ENCODE assay signal across 21 cellular contexts in the genomic region with DNA sequence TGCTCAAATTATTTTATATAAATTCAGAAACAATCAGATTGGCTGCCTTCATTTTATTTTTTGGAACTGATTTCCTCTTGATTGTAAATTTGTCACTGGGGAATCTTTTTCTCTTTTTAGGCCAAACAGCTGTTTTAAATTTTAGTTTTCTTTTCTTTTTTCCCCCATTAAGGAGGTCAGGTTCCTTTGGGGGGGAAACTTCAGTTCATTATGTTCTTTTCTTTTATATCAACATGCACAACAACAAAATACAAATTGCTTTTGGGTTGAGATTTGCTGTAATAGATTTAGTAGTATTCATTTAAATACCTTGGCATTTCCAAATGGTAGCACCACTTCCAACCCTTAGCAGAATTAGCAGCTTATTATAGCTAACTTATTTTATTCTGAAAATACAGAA.
DNase-seq lines count a peak whose midpoint lies in the region; ATAC-seq and TF ChIP-seq lines count a peak whose summit lies in the region.
"Had no signal": no experiment of that assay in that cellular context is flagged by ENCODE, and none has a peak within 500 bp of the region (broad histone marks: within the 10 kb centered on the region; RNA-seq: fewer than 3 reads in every experiment).

No MANE protein-coding gene starts in this region.

- peak overlapping the region; percentile 82 for H3K9ac ChIP-seq in adipocyte (ENCODE audit: low read length)
- no peak overlapping the region for H3K9ac ChIP-seq in mammary epithelial cell (ENCODE audit: insufficient read depth, low read length)
- H3K9ac ChIP-seq: BLaER1 treated with 17β-estradiol and CSF1 and Interleukin-3, amounts not matched to agents 10 nM and 100 nM had no signal

- no peak overlapping the region for H3K4me3 ChIP-seq in adipocyte (ENCODE audit: low read length)
- no peak overlapping the region for H3K4me3 ChIP-seq in mammary epithelial cell (replicated peaks in 1 of 3; ENCODE audit: insufficient read depth in 1 of 3, low read depth in 2 of 3, low read length in 3 of 3)
- H3K4me3 ChIP-seq: BLaER1 treated with 17β-estradiol and CSF1 and Interleukin-3, amounts not matched to agents 10 nM and 100 nM; GM12878 had no signal

- no peaks in the 10 kb centered on the region for H4K20me1 ChIP-seq in mammary epithelial cell (ENCODE audit: insufficient read depth, low read length)
- H4K20me1 ChIP-seq: BLaER1 treated with 17β-estradiol and CSF1 and Interleukin-3, amounts not matched to agents 10 nM and 100 nM had no signal

- no peak overlapping the region for H3K27ac ChIP-seq in mammary epithelial cell (ENCODE audit: insufficient read depth, low read depth, low read length)
- H3K27ac ChIP-seq: BLaER1 treated with 17β-estradiol and CSF1 and Interleukin-3, amounts not matched to agents 10 nM and 100 nM; HL-60 had no signal

- ATAC-seq in Right ventricle myocardium superior (ENCODE audit: poor library complexity) (peak; percentile 49), left ventricle myocardium superior (peak; percentile 68)
- ATAC-seq: CD8-positive, alpha-beta T cell; GM12878; HCT116 had no signal

- no peak overlapping the region for H2AFZ ChIP-seq in mammary epithelial cell (ENCODE audit: low read depth, low read length)

- BruUV-seq in mammary epithelial cell (replicated peaks; lab: Mats Ljungman, UMichigan) = no TSS peak

- H3K79me2 ChIP-seq in mammary epithelial cell (ENCODE audit: insufficient read depth, low read length) = no peaks in the 10 kb centered on the region

- no peak overlapping the region for H3K4me2 ChIP-seq in mammary epithelial cell (ENCODE audit: insufficient read depth, low read depth, low read length)
- H3K4me2 ChIP-seq: BLaER1 treated with 17β-estradiol and CSF1 and Interleukin-3, amounts not matched to agents 10 nM and 100 nM had no signal

- no peaks in the 10 kb centered on the region for H3K27me3 ChIP-seq in adipocyte (replicated peaks; ENCODE audit: control insufficient read depth, insufficient read depth, low read length)
- H3K27me3 ChIP-seq in mammary epithelial cell (ENCODE audit: insufficient read depth, low read length) = no peaks in the 10 kb centered on the region
- H3K27me3 ChIP-seq: BLaER1 treated with 17β-estradiol and CSF1 and Interleukin-3, amounts not matched to agents 10 nM and 100 nM had no signal

- intact Hi-C loops in Right ventricle myocardium superior (cut with DNase I) = no loop called here
- intact Hi-C loops in cardiac septum (cut with DNase I) = no loop called here
- intact Hi-C loops in left ventricle myocardium superior (cut with micrococcal nuclease) = no loop called here
- intact Hi-C loops in mammary epithelial cell (cut with micrococcal nuclease) = no loop called here

- dilution Hi-C loops in mammary epithelial cell (cut with HindIII; ENCODE audit: low sequenced_read_pairs) = no loop called here

- CTCF ChIA-PET in mammary epithelial cell (lab: Charles Lee; ENCODE audit: low non-redundant PET) = no interaction called here

- H3K9me3 ChIP-seq in adipocyte (ENCODE audit: control insufficient read depth, low read length) (no peaks in the 10 kb centered on the region), mammary epithelial cell (replicated peaks; ENCODE audit: insufficient read depth, low read length) (no peaks in the 10 kb centered on the region)

- TF ChIP-seq CTCF in mammary epithelial cell (conservative IDR thresholded peaks at IDR 0.05 in 1 of 2, IDR thresholded peaks at IDR 0.05 in 1 of 2; ENCODE audit: extremely low read depth in 1 of 2, insufficient read depth in 1 of 2, low read depth in 1 of 2, low read length in 2 of 2) = no peak

- DNase-seq in Right ventricle myocardium superior (no peak), cardiac septum (ENCODE audit: low spot score) (no peak), adipocyte (ENCODE audit: low read depth) (no peak), left ventricle myocardium superior (no peak), NCI-H446 (lab: John Stamatoyannopoulos, UW) (no peak), kidney glomerular epithelial cell (lab: John Stamatoyannopoulos, UW) (no peak), mammary epithelial cell (no peak)
- DNase-seq: 8988T; CD8-positive, alpha-beta T cell; COR-L47; DMS 273 treated with DMSO at 0.1 percent for 48 hours; DMS53; DND-41; EL; GOT3; H7; HFFc6 had no signal

- in situ Hi-C loops in mammary epithelial cell (cut with MboI; ENCODE audit: low sequenced_read_pairs in 2 of 2) = no loop called here

- no peaks in the 10 kb centered on the region for H3K36me3 ChIP-seq in adipocyte (ENCODE audit: control insufficient read depth, insufficient read depth, low read length, severe bottlenecking)
- H3K36me3 ChIP-seq in mammary epithelial cell (ENCODE audit: insufficient read depth, low read length) = no peaks in the 10 kb centered on the region
- H3K36me3 ChIP-seq: BLaER1 treated with 17β-estradiol and CSF1 and Interleukin-3, amounts not matched to agents 10 nM and 100 nM had no signal

- H3K4me1 ChIP-seq in adipocyte (ENCODE audit: control insufficient read depth, insufficient read depth, low read length) (peaks cover 58% of the 10 kb centered on the region), mammary epithelial cell (ENCODE audit: insufficient read depth, low read length) (no peaks in the 10 kb centered on the region)
- H3K4me1 ChIP-seq: BLaER1 treated with 17β-estradiol and CSF1 and Interleukin-3, amounts not matched to agents 10 nM and 100 nM had no signal
